In the genomic region with DNA sequence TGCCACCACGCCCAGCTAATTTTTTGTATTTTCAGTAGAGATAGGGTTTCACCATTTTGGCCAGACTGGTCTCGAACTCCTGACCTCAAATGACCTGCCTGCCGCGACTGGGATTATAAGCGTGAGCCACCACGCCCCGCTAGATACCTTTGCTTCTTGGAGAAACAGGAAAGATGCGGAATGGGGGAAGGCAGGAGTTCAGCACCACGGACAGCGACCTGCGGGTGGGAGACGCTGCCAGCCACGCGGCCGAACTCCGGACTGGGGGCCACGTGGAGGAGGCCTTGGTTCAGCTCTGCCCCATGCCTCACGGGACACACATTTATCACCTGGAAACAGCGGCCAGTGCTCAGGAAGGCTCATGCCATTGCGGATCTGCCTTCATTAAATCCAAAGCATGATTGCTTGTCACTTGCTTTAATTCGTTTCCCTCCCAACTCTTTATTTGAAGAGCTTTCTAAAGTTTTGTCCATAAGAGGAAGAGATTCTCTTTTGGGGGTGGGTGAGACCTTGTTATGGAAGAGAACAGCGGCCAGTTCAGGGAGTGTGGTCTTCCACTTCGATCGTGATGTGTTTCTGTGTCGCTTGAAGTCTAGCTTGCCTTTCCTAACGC, we compare ENCODE assay signal across 1 cellular context.
A peak's percentile ranks its signal among the peaks of the same experiment; 100 is the strongest.
TF ChIP-seq lines count a peak whose summit lies in the region.

No MANE protein-coding gene starts in this region.

TF ChIP-seq in HepG2, 621 proteins besides CTCF, POLR2A, EP300 and RAD21 (continued from another document and continues in another):
- TF ChIP-seq, protein P1, sequence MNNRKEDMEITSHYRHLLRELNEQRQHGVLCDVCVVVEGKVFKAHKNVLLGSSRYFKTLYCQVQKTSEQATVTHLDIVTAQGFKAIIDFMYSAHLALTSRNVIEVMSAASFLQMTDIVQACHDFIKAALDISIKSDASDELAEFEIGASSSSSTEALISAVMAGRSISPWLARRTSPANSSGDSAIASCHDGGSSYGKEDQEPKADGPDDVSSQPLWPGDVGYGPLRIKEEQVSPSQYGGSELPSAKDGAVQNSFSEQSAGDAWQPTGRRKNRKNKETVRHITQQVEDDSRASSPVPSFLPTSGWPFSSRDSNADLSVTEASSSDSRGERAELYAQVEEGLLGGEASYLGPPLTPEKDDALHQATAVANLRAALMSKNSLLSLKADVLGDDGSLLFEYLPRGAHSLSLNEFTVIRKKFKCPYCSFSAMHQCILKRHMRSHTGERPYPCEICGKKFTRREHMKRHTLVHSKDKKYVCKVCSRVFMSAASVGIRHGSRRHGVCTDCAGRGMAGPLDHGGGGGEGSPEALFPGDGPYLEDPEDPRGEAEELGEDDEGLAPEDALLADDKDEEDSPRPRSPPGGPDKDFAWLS (CRISPR knock-in tag; IDR thresholded peaks at IDR 0.05; ENCODE audit: borderline replicate concordance) = no peak
- TF ChIP-seq ZNF510 (CRISPR knock-in tag; IDR thresholded peaks at IDR 0.05; ENCODE audit: low read depth) = no peak
- TF ChIP-seq MATR3 (CRISPR knock-in tag; IDR thresholded peaks at IDR 0.05) = no peak
- no peak for TF ChIP-seq PHB2 (IDR thresholded peaks at IDR 0.05; ENCODE audit: partially characterized antibody)
- TF ChIP-seq SMARCE1 (IDR thresholded peaks at IDR 0.05; ENCODE audit: borderline replicate concordance) = no peak
- TF ChIP-seq, protein P2, sequence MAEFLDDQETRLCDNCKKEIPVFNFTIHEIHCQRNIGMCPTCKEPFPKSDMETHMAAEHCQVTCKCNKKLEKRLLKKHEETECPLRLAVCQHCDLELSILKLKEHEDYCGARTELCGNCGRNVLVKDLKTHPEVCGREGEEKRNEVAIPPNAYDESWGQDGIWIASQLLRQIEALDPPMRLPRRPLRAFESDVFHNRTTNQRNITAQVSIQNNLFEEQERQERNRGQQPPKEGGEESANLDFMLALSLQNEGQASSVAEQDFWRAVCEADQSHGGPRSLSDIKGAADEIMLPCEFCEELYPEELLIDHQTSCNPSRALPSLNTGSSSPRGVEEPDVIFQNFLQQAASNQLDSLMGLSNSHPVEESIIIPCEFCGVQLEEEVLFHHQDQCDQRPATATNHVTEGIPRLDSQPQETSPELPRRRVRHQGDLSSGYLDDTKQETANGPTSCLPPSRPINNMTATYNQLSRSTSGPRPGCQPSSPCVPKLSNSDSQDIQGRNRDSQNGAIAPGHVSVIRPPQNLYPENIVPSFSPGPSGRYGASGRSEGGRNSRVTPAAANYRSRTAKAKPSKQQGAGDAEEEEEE (CRISPR knock-in tag; IDR thresholded peaks at IDR 0.05; ENCODE audit: borderline replicate concordance) = no peak
- TF ChIP-seq, protein P3, sequence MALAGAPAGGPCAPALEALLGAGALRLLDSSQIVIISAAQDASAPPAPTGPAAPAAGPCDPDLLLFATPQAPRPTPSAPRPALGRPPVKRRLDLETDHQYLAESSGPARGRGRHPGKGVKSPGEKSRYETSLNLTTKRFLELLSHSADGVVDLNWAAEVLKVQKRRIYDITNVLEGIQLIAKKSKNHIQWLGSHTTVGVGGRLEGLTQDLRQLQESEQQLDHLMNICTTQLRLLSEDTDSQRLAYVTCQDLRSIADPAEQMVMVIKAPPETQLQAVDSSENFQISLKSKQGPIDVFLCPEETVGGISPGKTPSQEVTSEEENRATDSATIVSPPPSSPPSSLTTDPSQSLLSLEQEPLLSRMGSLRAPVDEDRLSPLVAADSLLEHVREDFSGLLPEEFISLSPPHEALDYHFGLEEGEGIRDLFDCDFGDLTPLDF (CRISPR knock-in tag; IDR thresholded peaks at IDR 0.05) = 0 out of 2 replicates have a peak, but pooled peaks have one; percentile 44
- TF ChIP-seq ZNF83 (CRISPR knock-in tag; IDR thresholded peaks at IDR 0.05; ENCODE audit: borderline replicate concordance) = peak; percentile 62; the same call in 1 of the 2 replicates
- no peak for TF ChIP-seq ZBTB42 (CRISPR knock-in tag; IDR thresholded peaks at IDR 0.05)
- TF ChIP-seq, protein P4, sequence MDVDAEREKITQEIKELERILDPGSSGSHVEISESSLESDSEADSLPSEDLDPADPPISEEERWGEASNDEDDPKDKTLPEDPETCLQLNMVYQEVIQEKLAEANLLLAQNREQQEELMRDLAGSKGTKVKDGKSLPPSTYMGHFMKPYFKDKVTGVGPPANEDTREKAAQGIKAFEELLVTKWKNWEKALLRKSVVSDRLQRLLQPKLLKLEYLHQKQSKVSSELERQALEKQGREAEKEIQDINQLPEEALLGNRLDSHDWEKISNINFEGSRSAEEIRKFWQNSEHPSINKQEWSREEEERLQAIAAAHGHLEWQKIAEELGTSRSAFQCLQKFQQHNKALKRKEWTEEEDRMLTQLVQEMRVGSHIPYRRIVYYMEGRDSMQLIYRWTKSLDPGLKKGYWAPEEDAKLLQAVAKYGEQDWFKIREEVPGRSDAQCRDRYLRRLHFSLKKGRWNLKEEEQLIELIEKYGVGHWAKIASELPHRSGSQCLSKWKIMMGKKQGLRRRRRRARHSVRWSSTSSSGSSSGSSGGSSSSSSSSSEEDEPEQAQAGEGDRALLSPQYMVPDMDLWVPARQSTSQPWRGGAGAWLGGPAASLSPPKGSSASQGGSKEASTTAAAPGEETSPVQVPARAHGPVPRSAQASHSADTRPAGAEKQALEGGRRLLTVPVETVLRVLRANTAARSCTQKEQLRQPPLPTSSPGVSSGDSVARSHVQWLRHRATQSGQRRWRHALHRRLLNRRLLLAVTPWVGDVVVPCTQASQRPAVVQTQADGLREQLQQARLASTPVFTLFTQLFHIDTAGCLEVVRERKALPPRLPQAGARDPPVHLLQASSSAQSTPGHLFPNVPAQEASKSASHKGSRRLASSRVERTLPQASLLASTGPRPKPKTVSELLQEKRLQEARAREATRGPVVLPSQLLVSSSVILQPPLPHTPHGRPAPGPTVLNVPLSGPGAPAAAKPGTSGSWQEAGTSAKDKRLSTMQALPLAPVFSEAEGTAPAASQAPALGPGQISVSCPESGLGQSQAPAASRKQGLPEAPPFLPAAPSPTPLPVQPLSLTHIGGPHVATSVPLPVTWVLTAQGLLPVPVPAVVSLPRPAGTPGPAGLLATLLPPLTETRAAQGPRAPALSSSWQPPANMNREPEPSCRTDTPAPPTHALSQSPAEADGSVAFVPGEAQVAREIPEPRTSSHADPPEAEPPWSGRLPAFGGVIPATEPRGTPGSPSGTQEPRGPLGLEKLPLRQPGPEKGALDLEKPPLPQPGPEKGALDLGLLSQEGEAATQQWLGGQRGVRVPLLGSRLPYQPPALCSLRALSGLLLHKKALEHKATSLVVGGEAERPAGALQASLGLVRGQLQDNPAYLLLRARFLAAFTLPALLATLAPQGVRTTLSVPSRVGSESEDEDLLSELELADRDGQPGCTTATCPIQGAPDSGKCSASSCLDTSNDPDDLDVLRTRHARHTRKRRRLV (CRISPR knock-in tag; IDR thresholded peaks at IDR 0.05) = peak; percentile 94
- no peak for TF ChIP-seq CENPX (CRISPR knock-in tag; IDR thresholded peaks at IDR 0.05)
- TF ChIP-seq, protein P5, sequence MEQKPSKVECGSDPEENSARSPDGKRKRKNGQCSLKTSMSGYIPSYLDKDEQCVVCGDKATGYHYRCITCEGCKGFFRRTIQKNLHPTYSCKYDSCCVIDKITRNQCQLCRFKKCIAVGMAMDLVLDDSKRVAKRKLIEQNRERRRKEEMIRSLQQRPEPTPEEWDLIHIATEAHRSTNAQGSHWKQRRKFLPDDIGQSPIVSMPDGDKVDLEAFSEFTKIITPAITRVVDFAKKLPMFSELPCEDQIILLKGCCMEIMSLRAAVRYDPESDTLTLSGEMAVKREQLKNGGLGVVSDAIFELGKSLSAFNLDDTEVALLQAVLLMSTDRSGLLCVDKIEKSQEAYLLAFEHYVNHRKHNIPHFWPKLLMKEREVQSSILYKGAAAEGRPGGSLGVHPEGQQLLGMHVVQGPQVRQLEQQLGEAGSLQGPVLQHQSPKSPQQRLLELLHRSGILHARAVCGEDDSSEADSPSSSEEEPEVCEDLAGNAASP (CRISPR knock-in tag; IDR thresholded peaks at IDR 0.05; ENCODE audit: borderline replicate concordance) = peak; percentile 88
- TF ChIP-seq SP5 (CRISPR knock-in tag; IDR thresholded peaks at IDR 0.05; ENCODE audit: borderline replicate concordance, low read depth) = no peak
- TF ChIP-seq U2AF2 (IDR thresholded peaks at IDR 0.05; ENCODE audit: low read depth, low read length) = no peak
- TF ChIP-seq ZNF496 (CRISPR knock-in tag; IDR thresholded peaks at IDR 0.05; ENCODE audit: insufficient replicate concordance) = no peak
- peak; percentile 94 for TF ChIP-seq ZNF264 (CRISPR knock-in tag; IDR thresholded peaks at IDR 0.05)
- TF ChIP-seq SMARCC2 (IDR thresholded peaks at IDR 0.05) = no peak
- TF ChIP-seq MYC (CRISPR knock-in tag; IDR thresholded peaks at IDR 0.05; ENCODE audit: borderline replicate concordance) = peak; percentile 97
- TF ChIP-seq TAF15 (IDR thresholded peaks at IDR 0.05; ENCODE audit: low read depth, low read length, poor library complexity, severe bottlenecking) = no peak
- TF ChIP-seq SATB2 (CRISPR knock-in tag; IDR thresholded peaks at IDR 0.05) = peak; percentile 97
- TF ChIP-seq, protein P6, sequence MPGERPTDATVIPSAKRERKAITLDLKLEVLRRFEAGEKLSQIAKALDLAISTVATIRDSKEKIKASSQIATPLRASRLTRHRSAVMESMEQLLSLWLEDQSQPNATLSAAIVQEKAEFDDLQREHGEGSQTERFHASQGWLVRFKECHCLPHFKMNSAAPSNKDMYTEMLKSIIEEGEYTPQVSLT (CRISPR knock-in tag; IDR thresholded peaks at IDR 0.05; ENCODE audit: borderline replicate concordance, low read depth) = peak; percentile 94; the same call in 1 of the 2 replicates
- no peak for TF ChIP-seq ZFP41 (CRISPR knock-in tag; IDR thresholded peaks at IDR 0.05; ENCODE audit: borderline replicate concordance)
- peak; percentile 98 for TF ChIP-seq ERF (CRISPR knock-in tag; IDR thresholded peaks at IDR 0.05)
- TF ChIP-seq MTF1 (CRISPR knock-in tag; IDR thresholded peaks at IDR 0.05) = peak; percentile 88; the same call in 1 of the 2 replicates
- TF ChIP-seq ZNF230 (CRISPR knock-in tag; IDR thresholded peaks at IDR 0.05) = peak; percentile 92; the same call in 1 of the 2 replicates
- TF ChIP-seq ZBTB7A (CRISPR knock-in tag; IDR thresholded peaks at IDR 0.05) = peak; percentile 81
- TF ChIP-seq, protein P7, sequence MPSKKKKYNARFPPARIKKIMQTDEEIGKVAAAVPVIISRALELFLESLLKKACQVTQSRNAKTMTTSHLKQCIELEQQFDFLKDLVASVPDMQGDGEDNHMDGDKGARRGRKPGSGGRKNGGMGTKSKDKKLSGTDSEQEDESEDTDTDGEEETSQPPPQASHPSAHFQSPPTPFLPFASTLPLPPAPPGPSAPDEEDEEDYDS (CRISPR knock-in tag; IDR thresholded peaks at IDR 0.05) = peak; percentile 54; the same call in 1 of the 2 replicates
- TF ChIP-seq MEF2D (CRISPR knock-in tag; IDR thresholded peaks at IDR 0.05) = peak; percentile 94
- peak; percentile 95 for TF ChIP-seq SNAPC2 (CRISPR knock-in tag; IDR thresholded peaks at IDR 0.05)
- TF ChIP-seq ZNF292 (CRISPR knock-in tag; IDR thresholded peaks at IDR 0.05; ENCODE audit: borderline replicate concordance, low read depth) = no peak
- TF ChIP-seq, protein P8, sequence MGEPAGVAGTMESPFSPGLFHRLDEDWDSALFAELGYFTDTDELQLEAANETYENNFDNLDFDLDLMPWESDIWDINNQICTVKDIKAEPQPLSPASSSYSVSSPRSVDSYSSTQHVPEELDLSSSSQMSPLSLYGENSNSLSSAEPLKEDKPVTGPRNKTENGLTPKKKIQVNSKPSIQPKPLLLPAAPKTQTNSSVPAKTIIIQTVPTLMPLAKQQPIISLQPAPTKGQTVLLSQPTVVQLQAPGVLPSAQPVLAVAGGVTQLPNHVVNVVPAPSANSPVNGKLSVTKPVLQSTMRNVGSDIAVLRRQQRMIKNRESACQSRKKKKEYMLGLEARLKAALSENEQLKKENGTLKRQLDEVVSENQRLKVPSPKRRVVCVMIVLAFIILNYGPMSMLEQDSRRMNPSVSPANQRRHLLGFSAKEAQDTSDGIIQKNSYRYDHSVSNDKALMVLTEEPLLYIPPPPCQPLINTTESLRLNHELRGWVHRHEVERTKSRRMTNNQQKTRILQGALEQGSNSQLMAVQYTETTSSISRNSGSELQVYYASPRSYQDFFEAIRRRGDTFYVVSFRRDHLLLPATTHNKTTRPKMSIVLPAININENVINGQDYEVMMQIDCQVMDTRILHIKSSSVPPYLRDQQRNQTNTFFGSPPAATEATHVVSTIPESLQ (CRISPR knock-in tag; conservative IDR thresholded peaks at IDR 0.05) = peak; percentile 92; the same call in 1 of the 2 replicates
- TF ChIP-seq ZNF605 (CRISPR knock-in tag; IDR thresholded peaks at IDR 0.05) = peak; percentile 81; the same call in 1 of the 2 replicates
- peak; percentile 80; the same call in 1 of the 2 replicates for TF ChIP-seq ETV6 (CRISPR knock-in tag; conservative IDR thresholded peaks at IDR 0.05)
- TF ChIP-seq, protein P9, sequence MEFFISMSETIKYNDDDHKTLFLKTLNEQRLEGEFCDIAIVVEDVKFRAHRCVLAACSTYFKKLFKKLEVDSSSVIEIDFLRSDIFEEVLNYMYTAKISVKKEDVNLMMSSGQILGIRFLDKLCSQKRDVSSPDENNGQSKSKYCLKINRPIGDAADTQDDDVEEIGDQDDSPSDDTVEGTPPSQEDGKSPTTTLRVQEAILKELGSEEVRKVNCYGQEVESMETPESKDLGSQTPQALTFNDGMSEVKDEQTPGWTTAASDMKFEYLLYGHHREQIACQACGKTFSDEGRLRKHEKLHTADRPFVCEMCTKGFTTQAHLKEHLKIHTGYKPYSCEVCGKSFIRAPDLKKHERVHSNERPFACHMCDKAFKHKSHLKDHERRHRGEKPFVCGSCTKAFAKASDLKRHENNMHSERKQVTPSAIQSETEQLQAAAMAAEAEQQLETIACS (CRISPR knock-in tag; IDR thresholded peaks at IDR 0.05) = no peak
- TF ChIP-seq ZNF468 (CRISPR knock-in tag; IDR thresholded peaks at IDR 0.05) = no peak
- no peak for TF ChIP-seq NFIB (CRISPR knock-in tag; IDR thresholded peaks at IDR 0.05; ENCODE audit: borderline replicate concordance)
- TF ChIP-seq SETDB1 (CRISPR knock-in tag; IDR thresholded peaks at IDR 0.05; ENCODE audit: borderline replicate concordance) = no peak
- TF ChIP-seq, protein P10, sequence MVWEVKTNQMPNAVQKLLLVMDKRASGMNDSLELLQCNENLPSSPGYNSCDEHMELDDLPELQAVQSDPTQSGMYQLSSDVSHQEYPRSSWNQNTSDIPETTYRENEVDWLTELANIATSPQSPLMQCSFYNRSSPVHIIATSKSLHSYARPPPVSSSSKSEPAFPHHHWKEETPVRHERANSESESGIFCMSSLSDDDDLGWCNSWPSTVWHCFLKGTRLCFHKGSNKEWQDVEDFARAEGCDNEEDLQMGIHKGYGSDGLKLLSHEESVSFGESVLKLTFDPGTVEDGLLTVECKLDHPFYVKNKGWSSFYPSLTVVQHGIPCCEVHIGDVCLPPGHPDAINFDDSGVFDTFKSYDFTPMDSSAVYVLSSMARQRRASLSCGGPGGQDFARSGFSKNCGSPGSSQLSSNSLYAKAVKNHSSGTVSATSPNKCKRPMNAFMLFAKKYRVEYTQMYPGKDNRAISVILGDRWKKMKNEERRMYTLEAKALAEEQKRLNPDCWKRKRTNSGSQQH (CRISPR knock-in tag; IDR thresholded peaks at IDR 0.05; ENCODE audit: low read depth) = peak; percentile 97
- peak; percentile 94 for TF ChIP-seq ARNT2 (CRISPR knock-in tag; IDR thresholded peaks at IDR 0.05; ENCODE audit: low read depth)
- no peak for TF ChIP-seq TCF7L2 (IDR thresholded peaks at IDR 0.05; ENCODE audit: low read depth, low read length)
- 0 out of 2 replicates have a peak, but pooled peaks have one; percentile 76 for TF ChIP-seq NR1H2 (CRISPR knock-in tag; IDR thresholded peaks at IDR 0.05; ENCODE audit: borderline replicate concordance, low read depth)
- peak; percentile 57; the same call in 1 of the 2 replicates for TF ChIP-seq ZNF7 (CRISPR knock-in tag; IDR thresholded peaks at IDR 0.05)
- peak; percentile 88; the same call in 1 of the 2 replicates for TF ChIP-seq ZNF234 (CRISPR knock-in tag; conservative IDR thresholded peaks at IDR 0.05)
- TF ChIP-seq ZNF761 (CRISPR knock-in tag; conservative IDR thresholded peaks at IDR 0.05) = no peak
- TF ChIP-seq ZNF850 (CRISPR knock-in tag; conservative IDR thresholded peaks at IDR 0.05) = no peak
- TF ChIP-seq ISX (CRISPR knock-in tag; conservative IDR thresholded peaks at IDR 0.05) = peak; percentile 97
- peak; percentile 89 for TF ChIP-seq ZNF329 (CRISPR knock-in tag; IDR thresholded peaks at IDR 0.05; ENCODE audit: low read depth)
